In the genomic region with DNA sequence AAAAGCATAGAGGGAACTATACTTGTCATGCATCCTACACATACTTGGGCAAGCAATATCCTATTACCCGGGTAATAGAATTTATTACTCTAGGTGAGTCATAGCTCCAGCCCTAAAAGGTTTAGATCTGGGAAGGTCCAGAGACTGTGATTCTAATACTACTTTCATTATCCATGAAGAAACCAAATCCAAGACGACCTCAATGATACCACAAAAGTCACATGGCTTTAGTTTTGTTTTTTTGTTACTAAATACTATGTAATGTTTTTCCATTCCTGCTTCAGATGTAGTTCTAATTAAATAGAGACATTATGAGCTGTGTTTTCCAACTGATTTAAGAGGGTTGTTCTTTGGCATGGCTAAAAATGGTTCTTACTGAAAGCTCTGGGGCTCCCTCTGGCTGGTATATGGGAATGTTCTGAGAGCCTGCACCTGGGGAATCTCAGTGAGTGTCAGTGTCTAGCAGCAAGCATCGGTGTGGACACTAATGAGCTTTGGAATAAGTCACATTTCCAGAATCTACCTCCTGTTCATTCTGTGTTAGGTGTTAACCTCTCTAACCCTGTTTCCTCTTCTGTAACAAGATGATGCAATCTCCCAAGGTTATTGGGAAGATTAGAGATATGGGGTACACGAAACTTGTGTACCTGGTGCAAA, we compare ENCODE assay signal across 8 cellular contexts.
DNase-seq lines count a peak whose midpoint lies in the region; ATAC-seq and TF ChIP-seq lines count a peak whose summit lies in the region.

No MANE protein-coding gene starts in this region.

- no peak overlapping the region for H3K4me3 ChIP-seq in AG09309 (ENCODE audit: control insufficient read depth, low read depth, low read length)

- no peak for ATAC-seq in HG02642 (IDR thresholded peaks at IDR 0.05; ENCODE audit: poor library complexity, unreplicated experiment)
- no peak for ATAC-seq in HG02610 (IDR thresholded peaks at IDR 0.05; ENCODE audit: unreplicated experiment)

- DNase-seq in AG09309 (ENCODE audit: low read depth) (peak; percentile 82), dedifferentiated amniotic fluid mesenchymal stem cell (ENCODE audit: extremely low spot score) (peak; percentile 64), medulla oblongata (ENCODE audit: extremely low spot score) (peak; percentile 57), KG1 (lab: John Stamatoyannopoulos, UW) (no peak)
- DNase-seq in effector CD8-positive, alpha-beta T cell (lab: John Stamatoyannopoulos, UW): no peak

- TF ChIP-seq CTCF in AG09309 (IDR thresholded peaks at IDR 0.05; ENCODE audit: control insufficient read depth, insufficient read depth, low read depth, low read length, missing control alignments): peak; percentile 80
- TF ChIP-seq CTCF in LNCAP (IDR thresholded peaks at IDR 0.05): peak; percentile 61

Comparison
In these comparisons a context has a peak if more than half of its experiments do, and no peak if none do; other contexts are left out.
1. DNase-seq: peak in AG09309 (single experiment), dedifferentiated amniotic fluid mesenchymal stem cell (single experiment) and medulla oblongata (single experiment); none in KG1 (single experiment) and effector CD8-positive, alpha-beta T cell (single experiment).